10 cellular contexts compared by ENCODE assay signal in genomic region chr16:65658339-65659275, GRCh38.
DNase-seq lines count a peak whose midpoint lies in the region; ATAC-seq, FAIRE-seq and TF ChIP-seq lines count a peak whose summit lies in the region.
"Had no signal": no experiment of that assay in that cellular context is flagged by ENCODE, and none has a peak within 500 bp of the region (broad histone marks: within the 10 kb centered on the region; RNA-seq: fewer than 3 reads in every experiment).

No MANE protein-coding gene starts in this region.

- H3K79me2 ChIP-seq in K562 (ENCODE audit: control insufficient read depth, insufficient read depth, low read length) (no peaks in the 10 kb centered on the region), keratinocyte (ENCODE audit: control insufficient read depth, insufficient read depth, low read length) (no peaks in the 10 kb centered on the region)

- no peaks in the 10 kb centered on the region for H3K36me3 ChIP-seq in K562 (ENCODE audit: control insufficient read depth, insufficient read depth, low read length)
- no peaks in the 10 kb centered on the region for H3K36me3 ChIP-seq in keratinocyte (ENCODE audit: control insufficient read depth in 2 of 2, extremely low read depth in 1 of 2, insufficient read depth in 2 of 2, low read length in 2 of 2)
- H3K36me3 ChIP-seq: spleen had no signal

- DNase-seq in AG09309 (ENCODE audit: low read depth) (peak; percentile 71), HT1080 (ENCODE audit: low read depth) (peak; percentile 94), K562 (ENCODE audit: extremely low read depth in 1 of 4, low spot score in 3 of 4) (no peak), keratinocyte (ENCODE audit: low read depth, low spot score) (peak; percentile 99), NCI-H2171 treated with DMSO at 0.1 percent for 48 hours (lab: John Stamatoyannopoulos, UW) (no peak), NCI-H524 (lab: John Stamatoyannopoulos, UW) (no peak)
- DNase-seq: NCI-H82, spleen had no signal

- TF ChIP-seq CTCF in AG09309 (IDR thresholded peaks at IDR 0.05; ENCODE audit: control insufficient read depth, insufficient read depth, low read depth, low read length, missing control alignments) (peak; percentile 8), K562 (IDR thresholded peaks at IDR 0.05 in 2 of 3, conservative IDR thresholded peaks at IDR 0.05 in 1 of 3; ENCODE audit: insufficient read depth in 2 of 3, low read depth in 1 of 3, low read length in 3 of 3) (no peak), keratinocyte (optimal IDR thresholded peaks at IDR 0.05 in 1 of 3, IDR thresholded peaks at IDR 0.05 in 1 of 3, conservative IDR thresholded peaks at IDR 0.05 in 1 of 3; ENCODE audit: extremely low read depth in 1 of 3, insufficient read depth in 2 of 3, low read length in 3 of 3) (no peak)

- H3K4me3 ChIP-seq in AG09309 (ENCODE audit: control insufficient read depth, low read depth, low read length): no peak overlapping the region
- H3K4me3 ChIP-seq in K562: no peak overlapping the region
- H3K4me3 ChIP-seq in keratinocyte (ENCODE audit: control insufficient read depth in 2 of 3, extremely low read depth in 1 of 3, insufficient read depth in 2 of 3, low read depth in 1 of 3, low read length in 3 of 3): peak overlapping the region in 2 of 3 experiments; percentile 8 to 17
- H3K4me3 ChIP-seq: spleen had no signal

- BruUV-seq in K562 (replicated peaks; lab: Mats Ljungman, UMichigan): no TSS peak

- no peak overlapping the region for H3K4me2 ChIP-seq in K562 (ENCODE audit: insufficient read depth, low read length)
- peak overlapping the region; percentile 73 for H3K4me2 ChIP-seq in keratinocyte (ENCODE audit: control insufficient read depth, extremely low read depth, insufficient read depth, low read depth, low read length)

- H4K20me1 ChIP-seq in K562 (replicated peaks; ENCODE audit: control insufficient read depth, insufficient read depth, low read length): no peaks in the 10 kb centered on the region
- H4K20me1 ChIP-seq in keratinocyte (ENCODE audit: control insufficient read depth, extremely low read depth, insufficient read depth, low read length): no peaks in the 10 kb centered on the region

- H3K9ac ChIP-seq in K562 (ENCODE audit: insufficient read depth in 1 of 2, low read depth in 2 of 2, low read length in 2 of 2) (no peak overlapping the region), keratinocyte (ENCODE audit: control insufficient read depth, extremely low read depth, insufficient read depth, low read length) (peak overlapping the region; percentile 59)

- TF ChIP-seq POLR2A in K562 (conservative IDR thresholded peaks at IDR 0.05): no peak

- ATAC-seq in K562: no peak
- no peak for ATAC-seq in GM19023 (IDR thresholded peaks at IDR 0.05; ENCODE audit: unreplicated experiment)
- no peak for ATAC-seq in GM21381 (IDR thresholded peaks at IDR 0.05; ENCODE audit: unreplicated experiment)

- no peak for TF ChIP-seq RAD21 in K562 (CRISPR knock-in tag; conservative IDR thresholded peaks at IDR 0.05 in 1 of 2, IDR thresholded peaks at IDR 0.05 in 1 of 2)

- FAIRE-seq in K562 (lab: Jason Lieb, UNC) (no peak), keratinocyte (lab: Jason Lieb, UNC) (peak; percentile 100)

- H3K4me1 ChIP-seq in K562 (replicated peaks in 1 of 2; ENCODE audit: control insufficient read depth in 2 of 2, insufficient read depth in 2 of 2, low read length in 2 of 2): no peaks in the 10 kb centered on the region; a peak in 1 of 5 replicates
- H3K4me1 ChIP-seq in keratinocyte (ENCODE audit: control insufficient read depth, extremely low read depth, insufficient read depth, low read length): peaks cover 37% of the 10 kb centered on the region

- H3K9me1 ChIP-seq in K562 (ENCODE audit: control insufficient read depth, insufficient read depth, low read length): no peaks in the 10 kb centered on the region
- no peaks in the 10 kb centered on the region for H3K9me1 ChIP-seq in keratinocyte (ENCODE audit: control insufficient read depth, extremely low read depth, insufficient read depth, low read length)

- in situ Hi-C loops in K562 (cut with MboI): no loop called here

- intact Hi-C loops in K562 (cut with micrococcal nuclease): no loop called here

- no peak for TF ChIP-seq EP300 in K562 (IDR thresholded peaks at IDR 0.05; ENCODE audit: low read length)

- CTCF ChIA-PET in K562 (lab: Yijun Ruan, JAX; ENCODE audit: low intra/inter-chr PET ratio): no interaction called here

- dilution Hi-C loops in keratinocyte (cut with MboI; ENCODE audit: extremely low pct_ligation_motif_present, low sequenced_read_pairs): no loop called here

- H3K27me3 ChIP-seq in K562 (ENCODE audit: control insufficient read depth in 2 of 2, insufficient read depth in 2 of 2, low read length in 2 of 2) (peaks cover 0 to 7% of the 10 kb centered on the region in 2 experiments; a peak in 2 of 5 replicates), keratinocyte (ENCODE audit: control insufficient read depth, extremely low read depth, insufficient read depth, low read length) (no peaks in the 10 kb centered on the region)

- H3K9me3 ChIP-seq in K562 (replicated peaks; ENCODE audit: control insufficient read depth, insufficient read depth, low read depth, low read length) (no peaks in the 10 kb centered on the region), keratinocyte (ENCODE audit: control insufficient read depth, low read depth, low read length) (no peaks in the 10 kb centered on the region)
- H3K9me3 ChIP-seq: spleen had no signal

- 4% methylated on average over 6 of the region's 6 CpGs for WGBS in K562 (ENCODE audit: insufficient coverage, low coverage, missing lambda C conversion rate)

- POLR2A ChIA-PET in K562 (lab: Yijun Ruan, JAX): interaction anchor here (0.6 kb wide), 1 partner anchor 43 kb away, joined by 4 read pairs; no protein-coding TSS in a partner anchor

- H3K27ac ChIP-seq in K562 (ENCODE audit: extremely low read depth, low read depth, low read length): no peak overlapping the region
- peak overlapping the region; percentile 87 for H3K27ac ChIP-seq in keratinocyte (ENCODE audit: control insufficient read depth, insufficient read depth, low read length)
- H3K27ac ChIP-seq: spleen had no signal

- no peak overlapping the region; the same call in 1 of the 2 replicates for H2AFZ ChIP-seq in K562 (ENCODE audit: low read depth, low read length)
- peak overlapping the region; percentile 0 for H2AFZ ChIP-seq in keratinocyte (ENCODE audit: control insufficient read depth, low read length)

TF ChIP-seq in K562, 482 proteins besides CTCF, POLR2A, EP300 and RAD21:
- TF ChIP-seq IRF2 (CRISPR knock-in tag; IDR thresholded peaks at IDR 0.05) (no peak), SPI1 (IDR thresholded peaks at IDR 0.05; ENCODE audit: borderline replicate concordance, low read depth, low read length) (peak; percentile 41; the same call in 1 of the 2 replicates), HNRNPLL (IDR thresholded peaks at IDR 0.05; ENCODE audit: low read depth, low read length, poor library complexity, severe bottlenecking) (no peak), E2F1 (CRISPR knock-in tag; IDR thresholded peaks at IDR 0.05) (no peak), TAF7 (tag; IDR thresholded peaks at IDR 0.05) (no peak), ZNF12 (CRISPR knock-in tag; IDR thresholded peaks at IDR 0.05) (no peak), ZBTB12 (CRISPR knock-in tag; IDR thresholded peaks at IDR 0.05) (no peak)

Comparison
In these comparisons a context has a peak if more than half of its experiments do, and no peak if none do; other contexts are left out.
1. DNase-seq: peak in AG09309 (single experiment), HT1080 (single experiment) and keratinocyte (single experiment); none in K562 (0 of 4), NCI-H2171 treated with DMSO at 0.1 percent for 48 hours (single experiment) and NCI-H524 (0 of 2).
2. H3K4me3 ChIP-seq: peak in keratinocyte (2 of 3); none in AG09309 (single experiment) and K562 (single experiment).